Comparison of ENCODE assay signal across 1 cellular context in genomic region chr7:74290590-74290950, GRCh38.
TF ChIP-seq lines count a peak whose summit lies in the region.

No MANE protein-coding gene starts in this region.

TF ChIP-seq in HepG2, 621 proteins besides CTCF, POLR2A, EP300 and RAD21 (continued from another document):
- TF ChIP-seq, protein P1, sequence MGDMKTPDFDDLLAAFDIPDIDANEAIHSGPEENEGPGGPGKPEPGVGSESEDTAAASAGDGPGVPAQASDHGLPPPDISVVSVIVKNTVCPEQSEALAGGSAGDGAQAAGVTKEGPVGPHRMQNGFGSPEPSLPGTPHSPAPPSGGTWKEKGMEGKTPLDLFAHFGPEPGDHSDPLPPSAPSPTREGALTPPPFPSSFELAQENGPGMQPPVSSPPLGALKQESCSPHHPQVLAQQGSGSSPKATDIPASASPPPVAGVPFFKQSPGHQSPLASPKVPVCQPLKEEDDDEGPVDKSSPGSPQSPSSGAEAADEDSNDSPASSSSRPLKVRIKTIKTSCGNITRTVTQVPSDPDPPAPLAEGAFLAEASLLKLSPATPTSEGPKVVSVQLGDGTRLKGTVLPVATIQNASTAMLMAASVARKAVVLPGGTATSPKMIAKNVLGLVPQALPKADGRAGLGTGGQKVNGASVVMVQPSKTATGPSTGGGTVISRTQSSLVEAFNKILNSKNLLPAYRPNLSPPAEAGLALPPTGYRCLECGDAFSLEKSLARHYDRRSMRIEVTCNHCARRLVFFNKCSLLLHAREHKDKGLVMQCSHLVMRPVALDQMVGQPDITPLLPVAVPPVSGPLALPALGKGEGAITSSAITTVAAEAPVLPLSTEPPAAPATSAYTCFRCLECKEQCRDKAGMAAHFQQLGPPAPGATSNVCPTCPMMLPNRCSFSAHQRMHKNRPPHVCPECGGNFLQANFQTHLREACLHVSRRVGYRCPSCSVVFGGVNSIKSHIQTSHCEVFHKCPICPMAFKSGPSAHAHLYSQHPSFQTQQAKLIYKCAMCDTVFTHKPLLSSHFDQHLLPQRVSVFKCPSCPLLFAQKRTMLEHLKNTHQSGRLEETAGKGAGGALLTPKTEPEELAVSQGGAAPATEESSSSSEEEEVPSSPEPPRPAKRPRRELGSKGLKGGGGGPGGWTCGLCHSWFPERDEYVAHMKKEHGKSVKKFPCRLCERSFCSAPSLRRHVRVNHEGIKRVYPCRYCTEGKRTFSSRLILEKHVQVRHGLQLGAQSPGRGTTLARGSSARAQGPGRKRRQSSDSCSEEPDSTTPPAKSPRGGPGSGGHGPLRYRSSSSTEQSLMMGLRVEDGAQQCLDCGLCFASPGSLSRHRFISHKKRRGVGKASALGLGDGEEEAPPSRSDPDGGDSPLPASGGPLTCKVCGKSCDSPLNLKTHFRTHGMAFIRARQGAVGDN (CRISPR knock-in tag; IDR thresholded peaks at IDR 0.05), result peak; percentile 48; the same call in 1 of the 2 replicates
- no peak for TF ChIP-seq PHF5A (CRISPR knock-in tag; IDR thresholded peaks at IDR 0.05; ENCODE audit: low read depth, unreplicated experiment)
- TF ChIP-seq FOXA1 (IDR thresholded peaks at IDR 0.05), result no peak
- 0 out of 2 replicates have a peak, but pooled peaks have one; percentile 17 for TF ChIP-seq FOXA1 (CRISPR knock-in tag; IDR thresholded peaks at IDR 0.05)
- no peak for TF ChIP-seq TAF1 (CRISPR knock-in tag; IDR thresholded peaks at IDR 0.05)
- no peak; the same call in 1 of the 2 replicates for TF ChIP-seq ZNF274 (CRISPR knock-in tag; IDR thresholded peaks at IDR 0.05)
- TF ChIP-seq, protein P2, sequence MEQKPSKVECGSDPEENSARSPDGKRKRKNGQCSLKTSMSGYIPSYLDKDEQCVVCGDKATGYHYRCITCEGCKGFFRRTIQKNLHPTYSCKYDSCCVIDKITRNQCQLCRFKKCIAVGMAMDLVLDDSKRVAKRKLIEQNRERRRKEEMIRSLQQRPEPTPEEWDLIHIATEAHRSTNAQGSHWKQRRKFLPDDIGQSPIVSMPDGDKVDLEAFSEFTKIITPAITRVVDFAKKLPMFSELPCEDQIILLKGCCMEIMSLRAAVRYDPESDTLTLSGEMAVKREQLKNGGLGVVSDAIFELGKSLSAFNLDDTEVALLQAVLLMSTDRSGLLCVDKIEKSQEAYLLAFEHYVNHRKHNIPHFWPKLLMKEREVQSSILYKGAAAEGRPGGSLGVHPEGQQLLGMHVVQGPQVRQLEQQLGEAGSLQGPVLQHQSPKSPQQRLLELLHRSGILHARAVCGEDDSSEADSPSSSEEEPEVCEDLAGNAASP (CRISPR knock-in tag; IDR thresholded peaks at IDR 0.05; ENCODE audit: borderline replicate concordance), result no peak
- peak; percentile 5; the same call in 1 of the 2 replicates for TF ChIP-seq GABPB1 (CRISPR knock-in tag; IDR thresholded peaks at IDR 0.05)
- TF ChIP-seq ZFP82 (CRISPR knock-in tag; IDR thresholded peaks at IDR 0.05; ENCODE audit: borderline replicate concordance), result no peak
- TF ChIP-seq, protein P3, sequence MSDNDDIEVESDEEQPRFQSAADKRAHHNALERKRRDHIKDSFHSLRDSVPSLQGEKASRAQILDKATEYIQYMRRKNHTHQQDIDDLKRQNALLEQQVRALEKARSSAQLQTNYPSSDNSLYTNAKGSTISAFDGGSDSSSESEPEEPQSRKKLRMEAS (IDR thresholded peaks at IDR 0.05), result peak; percentile 44
- TF ChIP-seq CHD4 (IDR thresholded peaks at IDR 0.05; ENCODE audit: borderline replicate concordance, low read length), result no peak
- no peak for TF ChIP-seq NR1H2 (CRISPR knock-in tag; IDR thresholded peaks at IDR 0.05; ENCODE audit: borderline replicate concordance, low read depth)
- TF ChIP-seq ZBTB7A (CRISPR knock-in tag; IDR thresholded peaks at IDR 0.05), result no peak
- TF ChIP-seq ZNF263 (CRISPR knock-in tag; IDR thresholded peaks at IDR 0.05), result peak; percentile 99
- no peak for TF ChIP-seq THYN1 (CRISPR knock-in tag; IDR thresholded peaks at IDR 0.05; ENCODE audit: borderline replicate concordance, low read depth)
TF ChIP-seq in HepG2: peak in this region for 15.
